30 cellular contexts compared by ENCODE assay signal in the genomic region with DNA sequence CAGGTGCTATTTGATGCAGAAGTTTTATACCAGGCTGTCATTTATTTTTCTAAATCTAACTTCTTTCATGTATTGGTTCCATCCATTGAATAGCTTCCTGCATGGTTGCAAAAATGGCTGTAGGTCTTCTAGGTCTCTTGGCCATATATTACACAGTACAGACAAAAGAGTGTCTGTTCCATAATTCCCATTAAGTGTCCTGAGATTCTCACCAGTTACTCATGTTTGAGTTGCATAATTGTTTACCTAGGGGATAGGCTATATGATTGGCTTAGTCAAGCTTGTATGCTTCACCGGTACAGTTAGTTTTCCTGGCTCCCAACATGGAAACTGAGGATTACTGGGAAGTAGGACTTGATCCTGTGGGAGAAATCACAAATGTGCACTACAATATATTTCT.
"Had no signal": no experiment of that assay in that cellular context is flagged by ENCODE, and none has a peak within 500 bp of the region (broad histone marks: within the 10 kb centered on the region; RNA-seq: fewer than 3 reads in every experiment).

No MANE protein-coding gene starts in this region.

- H3K27me3 Mint-ChIP-seq: effector memory CD8-positive, alpha-beta T cell; naive B cell; natural killer cell treated with Interleukin-12 subunit alpha and Interleukin-12 subunit beta and Interleukin-15 and Interleukin-18, amount 100 ng/mL, for 72 hours; progenitor cell of endocrine pancreas had no signal

- H3K27me3 ChIP-seq: gastroesophageal sphincter, heart left ventricle, hepatocyte, neutrophil, stomach, thyroid gland, vagina had no signal

- ATAC-seq: effector memory CD8-positive, alpha-beta T cell; esophagus mucosa; gastroesophageal sphincter; heart left ventricle; left lobe of liver; mucosa of descending colon; natural killer cell treated with Interleukin-12 subunit alpha and Interleukin-12 subunit beta and Interleukin-15 and Interleukin-18, amount 100 ng/mL, for 72 hours; sciatic nerve; stimulated activated effector memory CD8-positive, alpha-beta T cell treated with anti-CD3 and anti-CD28 coated beads, Interleukin-12 subunit alpha, Interleukin-12 subunit beta, amount 100 ng/mL, for 72 hours had no signal

- H3K9me3 Mint-ChIP-seq: neural crest cell had no signal

- H3K4me1 ChIP-seq: gastroesophageal sphincter, heart left ventricle, parathyroid adenoma, stomach, thyroid gland, vagina had no signal

- H3K36me3 Mint-ChIP-seq: naive B cell; stimulated activated effector memory CD8-positive, alpha-beta T cell treated with anti-CD3 and anti-CD28 coated beads, Interleukin-12 subunit alpha, Interleukin-12 subunit beta, amount 100 ng/mL, for 72 hours had no signal

- H3K4me3 Mint-ChIP-seq: effector memory CD8-positive, alpha-beta T cell; mesothelial cell of epicardium; naive B cell; natural killer cell treated with Interleukin-12 subunit alpha and Interleukin-12 subunit beta and Interleukin-15 and Interleukin-18, amount 100 ng/mL, for 72 hours; neural crest cell; stimulated activated effector memory CD8-positive, alpha-beta T cell treated with anti-CD3 and anti-CD28 coated beads, Interleukin-12 subunit alpha, Interleukin-12 subunit beta, amount 100 ng/mL, for 72 hours had no signal

- H3K36me3 ChIP-seq: gastroesophageal sphincter, heart left ventricle, neutrophil, stomach, thyroid gland, vagina had no signal

- H3K9me3 ChIP-seq: neutrophil, thyroid gland, vagina had no signal

- H3K27ac Mint-ChIP-seq: effector memory CD8-positive, alpha-beta T cell; mesothelial cell of epicardium; naive B cell; natural killer cell treated with Interleukin-12 subunit alpha and Interleukin-12 subunit beta and Interleukin-15 and Interleukin-18, amount 100 ng/mL, for 72 hours; progenitor cell of endocrine pancreas; stimulated activated effector memory CD8-positive, alpha-beta T cell treated with anti-CD3 and anti-CD28 coated beads, Interleukin-12 subunit alpha, Interleukin-12 subunit beta, amount 100 ng/mL, for 72 hours had no signal

- H3K4me3 ChIP-seq: gastroesophageal sphincter, heart left ventricle, hepatocyte, lung, mucosa of descending colon, smooth muscle cell, stomach, thyroid gland, vagina had no signal

- H3K27ac ChIP-seq: gastroesophageal sphincter, heart left ventricle, hepatocyte, neutrophil, parathyroid adenoma, stomach, thyroid gland, vagina had no signal

- DNase-seq: cortex of kidney; effector memory CD8-positive, alpha-beta T cell; foreskin fibroblast; heart left ventricle; kidney; mesenchymal stem cell; mucosa of descending colon; naive B cell; stimulated activated CD4-positive, alpha-beta T cell treated with anti-CD3 and anti-CD28 coated beads, Interleukin-12 subunit alpha, Interleukin-12 subunit beta, amount 100 ng/mL, for 4 hours; stimulated activated CD4-positive, alpha-beta T cell treated with anti-CD3 and anti-CD28 coated beads, Interleukin-2, amount 100 ng/mL, for 24 hours; stimulated activated CD4-positive, alpha-beta T cell treated with anti-CD3 and anti-CD28 coated beads, Interleukin-4, amount 100 ng/mL, for 24 hours; stimulated activated naive CD4-positive, alpha-beta T cell treated with Interleukin-2 at 50 U/mL for 16 hours; stomach; thyroid gland; trophoblast cell had no signal

- H3K4me1 Mint-ChIP-seq: mesothelial cell of epicardium; naive B cell; neural crest cell; stimulated activated effector memory CD8-positive, alpha-beta T cell treated with anti-CD3 and anti-CD28 coated beads, Interleukin-12 subunit alpha, Interleukin-12 subunit beta, amount 100 ng/mL, for 72 hours had no signal
